Comparison of ENCODE assay signal across 16 cellular contexts in the genomic region with DNA sequence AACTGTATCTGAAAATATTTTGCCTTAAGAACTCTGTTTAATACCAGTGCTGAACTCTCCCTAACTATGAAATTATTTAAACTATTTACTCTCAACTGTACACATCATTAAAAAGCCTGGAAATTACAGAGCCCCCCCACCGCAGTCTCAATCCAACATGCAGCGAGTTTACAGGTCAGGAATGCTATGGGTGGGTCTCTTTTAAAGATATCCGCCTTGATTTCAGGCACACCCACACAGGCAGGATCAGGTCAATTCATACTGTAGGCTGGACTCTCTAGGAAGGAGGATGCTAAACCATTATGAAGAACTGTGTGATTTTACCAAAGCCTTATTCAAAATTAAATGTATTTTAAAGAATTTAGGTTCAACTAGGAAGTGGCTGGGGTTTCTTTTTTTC. TPM values are rescaled to one million over a fixed set of nuclear protein-coding genes. Genes with fewer than 3 reads are reported as not detected.
DNase-seq lines count a peak whose midpoint lies in the region; ATAC-seq and TF ChIP-seq lines count a peak whose summit lies in the region.
"Had no signal": no experiment of that assay in that cellular context is flagged by ENCODE, and none has a peak within 500 bp of the region (broad histone marks: within the 10 kb centered on the region; RNA-seq: fewer than 3 reads in every experiment).

No MANE protein-coding gene starts in this region.

- H3K4me1 ChIP-seq in Caco-2 (peaks cover 50% of the 10 kb centered on the region), mucosa of descending colon (ENCODE audit: low read depth) (peaks cover 29% of the 10 kb centered on the region)

- H3K9me3 ChIP-seq in Caco-2 (no peaks in the 10 kb centered on the region), mucosa of descending colon (no peaks in the 10 kb centered on the region)

- peaks cover 35% of the 10 kb centered on the region for H3K4me1 Mint-ChIP-seq in Caco-2 (ENCODE audit: low read depth, unreplicated experiment)
- H3K4me1 Mint-ChIP-seq in activated T-helper 2 cell treated with anti-CD3 and anti-CD28 coated beads, Interferon-gamma antibody, Interleukin-2, Interleukin-4, amounts not matched to agents 10 μg/mL and 5 μg/mL and 100 μg/mL, durations not matched to agents 14 hours and 24 hours and 36 hours (ENCODE audit: low read depth), result peaks cover 38% of the 10 kb centered on the region

- TF ChIP-seq CTCF in Caco-2 (IDR thresholded peaks at IDR 0.05; ENCODE audit: insufficient read depth in 1 of 2, low read depth in 1 of 2, low read length in 1 of 2, severe bottlenecking in 1 of 2, unreplicated experiment in 1 of 2) (no peak), mucosa of descending colon (IDR thresholded peaks at IDR 0.05) (no peak), RWPE1 (conservative IDR thresholded peaks at IDR 0.05; ENCODE audit: low read depth) (no peak)

- no peak overlapping the region for H3K4me3 Mint-ChIP-seq in Caco-2 (ENCODE audit: unreplicated experiment)
- peak overlapping the region; percentile 42 for H3K4me3 Mint-ChIP-seq in activated T-helper 2 cell treated with anti-CD3 and anti-CD28 coated beads, Interferon-gamma antibody, Interleukin-2, Interleukin-4, amounts not matched to agents 10 μg/mL and 5 μg/mL and 100 μg/mL, durations not matched to agents 14 hours and 24 hours and 36 hours (ENCODE audit: low read depth)

- H3K9me3 Mint-ChIP-seq in Caco-2 (ENCODE audit: unreplicated experiment), result no peaks in the 10 kb centered on the region
- H3K9me3 Mint-ChIP-seq in activated T-helper 2 cell treated with anti-CD3 and anti-CD28 coated beads, Interferon-gamma antibody, Interleukin-2, Interleukin-4, amounts not matched to agents 10 μg/mL and 5 μg/mL and 100 μg/mL, durations not matched to agents 14 hours and 24 hours and 36 hours, result no peaks in the 10 kb centered on the region

- no peaks in the 10 kb centered on the region for H3K27me3 Mint-ChIP-seq in Caco-2 (ENCODE audit: insufficient read depth, unreplicated experiment)
- no peaks in the 10 kb centered on the region for H3K27me3 Mint-ChIP-seq in activated T-helper 2 cell treated with anti-CD3 and anti-CD28 coated beads, Interferon-gamma antibody, Interleukin-2, Interleukin-4, amounts not matched to agents 10 μg/mL and 5 μg/mL and 100 μg/mL, durations not matched to agents 14 hours and 24 hours and 36 hours (ENCODE audit: low read depth)

- POLR2A ChIA-PET in Caco-2 (lab: Charles Lee), result no interaction called here
- POLR2A ChIA-PET in RWPE1 (lab: Yijun Ruan, JAX; ENCODE audit: low non-redundant PET), result no interaction called here

- H3K36me3 ChIP-seq in Caco-2 (ENCODE audit: control insufficient read depth, insufficient read depth, low read length) (no peaks in the 10 kb centered on the region), mucosa of descending colon (ENCODE audit: low read depth) (no peaks in the 10 kb centered on the region)
- H3K36me3 ChIP-seq: cardiac muscle cell had no signal

- H3K36me3 Mint-ChIP-seq in Caco-2 (ENCODE audit: insufficient read depth, unreplicated experiment), result peaks cover 23% of the 10 kb centered on the region
- H3K36me3 Mint-ChIP-seq in activated T-helper 2 cell treated with anti-CD3 and anti-CD28 coated beads, Interferon-gamma antibody, Interleukin-2, Interleukin-4, amounts not matched to agents 10 μg/mL and 5 μg/mL and 100 μg/mL, durations not matched to agents 14 hours and 24 hours and 36 hours (ENCODE audit: low read depth), result peaks cover 29% of the 10 kb centered on the region

- no peak overlapping the region for H3K27ac ChIP-seq in RWPE1
- H3K27ac ChIP-seq: BLaER1, cardiac muscle cell had no signal

- DNase-seq in A172 (ENCODE audit: low spot score) (peak; percentile 23), Caco-2 (peak in 1 of 2 experiments; percentile 7), mucosa of descending colon (peak in 1 of 3 donors; percentile 65), RWPE1 (ENCODE audit: low spot score) (no peak)
- no peak for DNase-seq in activated T-helper 2 cell treated with anti-CD3 and anti-CD28 coated beads, Interferon-gamma antibody, Interleukin-2, Interleukin-4, amounts not matched to agents 10 μg/mL and 5 μg/mL and 100 μg/mL, durations not matched to agents 14 hours and 24 hours and 36 hours (ENCODE audit: low spot score)
- no peak for DNase-seq in stimulated activated CD4-positive, alpha-beta T cell treated with anti-CD3 and anti-CD28 coated beads, Interleukin-15, amount 100 ng/mL, for 24 hours
- DNase-seq: activated effector memory CD4-positive, alpha-beta T cell treated with Interleukin-2 at 50 U/mL for 16 hours; erythroblast; NCI-H1417; NCI-H526; SIG-M5 had no signal

- H3K27ac Mint-ChIP-seq in Caco-2 (ENCODE audit: unreplicated experiment), result peak overlapping the region; percentile 8
- H3K27ac Mint-ChIP-seq in activated T-helper 2 cell treated with anti-CD3 and anti-CD28 coated beads, Interferon-gamma antibody, Interleukin-2, Interleukin-4, amounts not matched to agents 10 μg/mL and 5 μg/mL and 100 μg/mL, durations not matched to agents 14 hours and 24 hours and 36 hours, result no peak overlapping the region

- no TSS peak for BruUV-seq in Caco-2 (replicated peaks; lab: Mats Ljungman, UMichigan)

- intact Hi-C loops in Caco-2 (cut with micrococcal nuclease; ENCODE audit: unreplicated experiment), result no loop called here
- intact Hi-C loops in activated T-helper 2 cell treated with anti-CD3 and anti-CD28 coated beads, Interferon-gamma antibody, Interleukin-2, Interleukin-4, amounts not matched to agents 10 μg/mL and 5 μg/mL and 100 μg/mL, durations not matched to agents 14 hours and 24 hours and 36 hours (cut with micrococcal nuclease), result no loop called here
- intact Hi-C loops in mucosa of descending colon (cut with DNase I, micrococcal nuclease), result no loop called here

- CTCF ChIA-PET in Caco-2 (lab: Charles Lee), result no interaction called here
- CTCF ChIA-PET in RWPE1 (lab: Yijun Ruan, JAX), result no interaction called here

- ATAC-seq in mucosa of descending colon (peak; percentile 90), HG03159 (IDR thresholded peaks at IDR 0.05; ENCODE audit: unreplicated experiment) (no peak), HG03442 (IDR thresholded peaks at IDR 0.05; ENCODE audit: unreplicated experiment) (no peak)
- ATAC-seq: activated CD4-positive, CD25-positive, alpha-beta regulatory T cell treated with anti-CD3 and anti-CD28 coated beads, Interleukin-2, amount 50 U/mL, for 24 hours had no signal

- no peaks in the 10 kb centered on the region for H3K27me3 ChIP-seq in Caco-2 (replicated peaks; ENCODE audit: control insufficient read depth, insufficient read depth, low read length)
- H3K27me3 ChIP-seq: BLaER1, cardiac muscle cell had no signal

- no peak overlapping the region for H3K4me3 ChIP-seq in Caco-2 (ENCODE audit: low read depth, low read length)
- H3K4me3 ChIP-seq in mucosa of descending colon, result no peak overlapping the region
- H3K4me3 ChIP-seq: BLaER1, cardiac muscle cell had no signal

RNA-seq across cellular contexts. Expression of gene SPTLC2, which starts 16.5 kb away (rescaled TPM):
- 17.6 and 23.0 TPM in 2 replicates for total RNA-seq in A172 (2014; rRNA removed; shearing (Covaris generic))
- 45.8 and 49.6 TPM in 2 replicates for total RNA-seq in Caco-2 (2022)
- 26.6 and 29.6 TPM in 2 replicates for total RNA-seq in activated T-helper 2 cell treated with anti-CD3 and anti-CD28 coated beads, Interferon-gamma antibody, Interleukin-2, Interleukin-4, amounts not matched to agents 10 μg/mL and 5 μg/mL and 100 μg/mL, durations not matched to agents 14 hours and 24 hours and 36 hours
- total RNA-seq in mucosa of descending colon, result 10 to 100 TPM; 43.2 to 67.1 (median 58.6) TPM
